ENCODE assay signal across 1 cellular context in genomic region chr5:172293054-172293744, GRCh38.
TF ChIP-seq lines count a peak whose summit lies in the region.

No MANE protein-coding gene starts in this region.

TF ChIP-seq in H1, 55 proteins besides CTCF, POLR2A, EP300 and RAD21:
- TF ChIP-seq CHD7 (IDR thresholded peaks at IDR 0.05; ENCODE audit: insufficient replicate concordance, low read length) = no peak
- 0 out of 2 replicates have a peak, but pooled peaks have one; percentile 62 for TF ChIP-seq SP1 (IDR thresholded peaks at IDR 0.05; ENCODE audit: low read depth, low read length)
- TF ChIP-seq CEBPB (IDR thresholded peaks at IDR 0.05; ENCODE audit: low read depth, low read length) = no peak
- TF ChIP-seq YY1 (IDR thresholded peaks at IDR 0.05; ENCODE audit: low read depth, low read length) = no peak
